ENCODE assay signal across 8 cellular contexts in the genomic region with DNA sequence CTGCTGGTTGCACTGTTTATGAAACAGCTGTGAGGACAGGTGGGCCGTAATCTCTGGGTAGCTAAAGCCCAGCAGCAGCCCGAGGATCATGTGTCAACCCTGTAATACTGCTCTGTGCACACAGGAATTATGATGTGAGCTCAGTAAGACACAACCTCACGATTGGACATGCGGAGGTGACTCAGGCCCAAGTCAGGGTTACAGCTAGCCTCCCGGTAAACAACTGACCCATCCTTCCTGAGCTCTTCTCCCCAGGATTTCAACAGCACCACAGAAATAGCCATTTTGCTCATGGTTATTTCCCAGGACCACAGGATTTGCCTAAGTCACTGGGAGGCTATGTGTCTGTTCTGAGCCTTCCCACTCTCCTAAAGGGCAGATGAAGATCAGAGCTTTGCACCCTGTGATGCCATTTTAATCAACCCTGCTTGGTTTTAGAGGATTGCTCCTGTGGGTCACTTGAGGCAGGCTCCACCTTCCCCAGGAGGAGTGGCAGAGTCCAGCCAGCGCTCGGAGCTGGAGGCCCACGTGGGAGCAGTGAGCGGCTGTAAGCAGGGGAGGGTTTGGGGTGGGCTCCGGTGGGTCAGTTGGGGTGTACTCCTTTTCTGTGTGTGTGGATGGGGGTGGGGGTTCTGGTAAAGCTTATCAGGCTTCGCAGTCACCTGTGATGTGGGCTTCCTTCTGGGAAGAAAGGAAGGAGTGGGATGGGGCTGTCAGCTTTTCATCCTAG. TPM values are rescaled to one million over a fixed set of nuclear protein-coding genes. Genes with fewer than 3 reads are reported as not detected.
DNase-seq lines count a peak whose midpoint lies in the region; ATAC-seq and TF ChIP-seq lines count a peak whose summit lies in the region.

A gene (plus strand): TSS at position 363 of the 730 bp plus-strand sequence. CDS start 6,256 bp downstream, outside the sequence.

- H3K27me3 ChIP-seq in left ventricle myocardium inferior (ENCODE audit: low read depth) (peaks cover 42% of the 10 kb centered on the region), duodenal mucosa (ENCODE audit: control insufficient read depth in 1 of 2, insufficient read depth in 2 of 2, low read length in 2 of 2) (no peaks in the 10 kb centered on the region), A673 (replicated peaks; ENCODE audit: insufficient read depth, low read depth, low read length, poor library complexity) (no peaks in the 10 kb centered on the region)

- H3K9ac ChIP-seq in duodenal mucosa (ENCODE audit: low read depth in 1 of 2, low read length in 2 of 2) = peak within 1 kb of the TSS; percentile 30 to 62

- H3K36me3 Mint-ChIP-seq in IgD-negative memory B cell (no peaks in the 10 kb centered on the region), naive B cell (peaks cover 0 to 3% of the 10 kb centered on the region in 2 donors)

- H3K36me3 ChIP-seq in left ventricle myocardium inferior (no peaks in the 10 kb centered on the region), duodenal mucosa (ENCODE audit: control insufficient read depth in 1 of 2, insufficient read depth in 2 of 2, low read length in 2 of 2) (no peaks in the 10 kb centered on the region), A673 (ENCODE audit: insufficient read depth, low read length, poor library complexity, severe bottlenecking) (no peaks in the 10 kb centered on the region)

- no TSS peak for BruUV-seq in A673 (replicated peaks; lab: Mats Ljungman, UMichigan)

- CTCF ChIA-PET in A673 (lab: Charles Lee) = no interaction called here

- DNase-seq in left ventricle myocardium inferior (no peak), left cardiac atrium (no peak), SHP77 treated with DMSO at 0.1 percent for 48 hours (lab: John Stamatoyannopoulos, UW) (peak; percentile 24), naive B cell (no peak), A673 (ENCODE audit: low spot score) (no peak)

- H3K4me3 ChIP-seq in left ventricle myocardium inferior (peak within 1 kb of the TSS; percentile 48), duodenal mucosa (ENCODE audit: low read depth in 1 of 2, low read length in 2 of 2) (peak within 1 kb of the TSS; percentile 60 to 68), A673 (ENCODE audit: low read depth, low read length, poor library complexity, severe bottlenecking) (no peak within 1 kb of the TSS)

- H3K27ac ChIP-seq in left ventricle myocardium inferior (replicated peaks) (no peak within 1 kb of the TSS), duodenal mucosa (ENCODE audit: low read depth, low read length) (peak within 1 kb of the TSS; percentile 24), A673 (ENCODE audit: low read depth, low read length, poor library complexity, severe bottlenecking) (no peak within 1 kb of the TSS)

- intact Hi-C loops in left ventricle myocardium inferior (cut with micrococcal nuclease) = no loop called here
- intact Hi-C loops in left cardiac atrium (cut with DNase I) = no loop called here
- intact Hi-C loops in A673 (cut with micrococcal nuclease; ENCODE audit: unreplicated experiment) = no loop called here

- H3K27me3 Mint-ChIP-seq in IgD-negative memory B cell = no peaks in the 10 kb centered on the region
- no peaks in the 10 kb centered on the region for H3K27me3 Mint-ChIP-seq in naive B cell

- ATAC-seq in left cardiac atrium (no peak), naive B cell (ENCODE audit: low read depth in 2 of 2) (no peak), GM18520 (IDR thresholded peaks at IDR 0.05; ENCODE audit: unreplicated experiment) (no peak)

- POLR2A ChIA-PET in A673 (lab: Charles Lee; ENCODE audit: low non-redundant PET) = no interaction called here

- H3K27ac Mint-ChIP-seq in IgD-negative memory B cell (peak within 1 kb of the TSS; percentile 90 to 98 (median 97)), naive B cell (peak within 1 kb of the TSS; percentile 95 to 99 (median 98))

- H3K4me1 ChIP-seq in left ventricle myocardium inferior (peaks cover 27% of the 10 kb centered on the region), duodenal mucosa (ENCODE audit: control insufficient read depth in 1 of 2, insufficient read depth in 2 of 2, low read length in 2 of 2) (peaks cover 36% of the 10 kb centered on the region in 2 donors), A673 (ENCODE audit: insufficient read depth, low read length, poor library complexity, severe bottlenecking) (peaks cover 12% of the 10 kb centered on the region)

- H3K9me3 ChIP-seq in left ventricle myocardium inferior (replicated peaks) (no peaks in the 10 kb centered on the region), duodenal mucosa (ENCODE audit: control insufficient read depth in 1 of 2, low read length in 2 of 2) (no peaks in the 10 kb centered on the region), A673 (ENCODE audit: low read depth, low read length, poor library complexity, severe bottlenecking) (no peaks in the 10 kb centered on the region)

- H3K9me3 Mint-ChIP-seq in IgD-negative memory B cell (no peaks in the 10 kb centered on the region), naive B cell (no peaks in the 10 kb centered on the region)

- no peak for TF ChIP-seq CTCF in left ventricle myocardium inferior (IDR thresholded peaks at IDR 0.05; ENCODE audit: borderline replicate concordance)
- TF ChIP-seq CTCF in A673 (conservative IDR thresholded peaks at IDR 0.05; ENCODE audit: low read depth, low read length) = no peak

- H3K4me3 Mint-ChIP-seq in IgD-negative memory B cell = peak within 1 kb of the TSS; percentile 91 to 98 (median 96)
- peak within 1 kb of the TSS; percentile 88 to 97 (median 94) for H3K4me3 Mint-ChIP-seq in naive B cell

- H3K4me1 Mint-ChIP-seq in IgD-negative memory B cell (peaks cover 52 to 61% (median 55%) of the 10 kb centered on the region in 3 donors), naive B cell (peaks cover 73 to 90% (median 77%) of the 10 kb centered on the region in 3 donors)

RNA-seq across cellular contexts. Expression of the gene that starts here (rescaled TPM):
- total RNA-seq in left ventricle myocardium inferior (3.4 TPM), left cardiac atrium (1 to 10 TPM; 4.4 to 4.7 TPM), A673 (2021) (0.19 and 0.42 TPM in 2 replicates)
- polyA plus RNA-seq in IgD-negative memory B cell (30.7 TPM), naive B cell (ENCODE audit: low read depth in 6 of 6) (10 to 100 TPM; 20.2 to 35.5 (median 27.3) TPM)
